21 cellular contexts compared by ENCODE assay signal in genomic region chr2:45932278-45932975, GRCh38.
DNase-seq lines count a peak whose midpoint lies in the region; FAIRE-seq and TF ChIP-seq lines count a peak whose summit lies in the region.
"Had no signal": no experiment of that assay in that cellular context is flagged by ENCODE, and none has a peak within 500 bp of the region (broad histone marks: within the 10 kb centered on the region; RNA-seq: fewer than 3 reads in every experiment).

No MANE protein-coding gene starts in this region.

- DNase-seq in EL (peak; percentile 43), MG63 (peak; percentile 71), bronchial epithelial cell (ENCODE audit: low read depth) (peak; percentile 73), myocyte (ENCODE audit: low read depth) (peak; percentile 33), NCI-H128 (lab: John Stamatoyannopoulos, UW; ENCODE audit: unreplicated experiment) (no peak), LoVo (ENCODE audit: low spot score) (no peak), NCI-H1092 treated with DMSO at 0.1 percent for 48 hours (lab: John Stamatoyannopoulos, UW) (no peak), NCI-H1417 (lab: John Stamatoyannopoulos, UW) (no peak)
- DNase-seq: activated CD4-positive, CD25-positive, alpha-beta regulatory T cell; activated CD8-positive, alpha-beta T cell treated with anti-CD3 and anti-CD28 coated beads, Interleukin-2, amount 10 ng/mL, durations not matched to agents 7 days and 5 days; activated naive CD4-positive, alpha-beta T cell treated with anti-CD3 and anti-CD28 coated beads, Interleukin-2, amount 50 U/mL, for 16 hours; activated T-cell treated with anti-CD3 and anti-CD28 coated beads, Interleukin-2, amount 50 U/mL, for 48 hours; brain microvascular endothelial cell; mucosa of descending colon; NCI-H1694; NCI-H82; stimulated activated CD4-positive, alpha-beta T cell treated with anti-CD3 and anti-CD28 coated beads, Interleukin-15, amount 100 ng/mL, for 24 hours; T-helper 9 cell had no signal

- H3K27me3 ChIP-seq in MG63 (no peaks in the 10 kb centered on the region), bronchial epithelial cell (ENCODE audit: control insufficient read depth, insufficient read depth, low read length) (no peaks in the 10 kb centered on the region)
- H3K27me3 ChIP-seq: brain microvascular endothelial cell, right atrium auricular region had no signal

- H3K36me3 ChIP-seq in MG63 (0 out of 2 replicates have a peak, but pooled peaks cover 3% of the 10 kb centered on the region), bronchial epithelial cell (ENCODE audit: control insufficient read depth, insufficient read depth, low read length) (no peaks in the 10 kb centered on the region)
- H3K36me3 ChIP-seq: brain microvascular endothelial cell, right atrium auricular region had no signal

- no peak for FAIRE-seq in bronchial epithelial cell (lab: Jason Lieb, UNC)
- FAIRE-seq: endothelial cell of umbilical vein had no signal

- H3K4me3 ChIP-seq in MG63 (no peak overlapping the region), bronchial epithelial cell (ENCODE audit: low read depth, low read length) (no peak overlapping the region)
- H3K4me3 ChIP-seq: mucosa of descending colon, right atrium auricular region, SK-N-MC had no signal

- H3K9me3 ChIP-seq in MG63: no peaks in the 10 kb centered on the region; the same call in 1 of the 2 replicates
- H3K9me3 ChIP-seq: mucosa of descending colon, right atrium auricular region had no signal

- no peak for TF ChIP-seq CTCF in bronchial epithelial cell (IDR thresholded peaks at IDR 0.05; ENCODE audit: insufficient read depth, low read length, severe bottlenecking)

Comparison
In these comparisons a context has a peak if more than half of its experiments do, and no peak if none do; other contexts are left out.
1. DNase-seq: peak in EL (single experiment), MG63 (single experiment), bronchial epithelial cell (single experiment) and myocyte (single experiment); none in NCI-H128 (single experiment), LoVo (single experiment), NCI-H1092 treated with DMSO at 0.1 percent for 48 hours (single experiment) and NCI-H1417 (0 of 3).